ENCODE assay signal across 8 cellular contexts in the genomic region with DNA sequence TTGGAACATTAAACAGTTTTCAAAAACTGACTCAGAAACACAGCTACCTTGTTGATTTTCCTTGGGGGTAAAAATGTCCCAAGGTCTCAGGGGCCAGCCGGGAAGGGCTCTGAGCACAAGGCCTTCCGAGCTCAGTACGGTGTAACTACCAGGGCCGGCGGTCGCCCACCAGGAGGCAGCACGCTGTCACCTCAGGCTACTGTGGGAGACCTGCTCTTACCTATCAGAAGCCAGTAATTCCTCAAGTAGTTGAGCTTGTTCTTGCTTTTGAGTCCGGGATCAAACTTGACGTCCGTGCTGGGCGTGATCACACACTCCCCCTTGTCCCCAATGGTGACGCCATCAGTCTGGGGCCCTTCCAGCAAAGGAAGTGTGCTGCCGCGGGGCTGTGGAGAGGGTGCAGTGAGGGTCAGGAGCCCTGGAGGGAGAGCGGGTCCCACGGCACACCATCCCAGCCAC. TPM values are rescaled to one million over a fixed set of nuclear protein-coding genes. Genes with fewer than 3 reads are reported as not detected.
DNase-seq lines count a peak whose midpoint lies in the region; ATAC-seq, FAIRE-seq and TF ChIP-seq lines count a peak whose summit lies in the region.

No MANE protein-coding gene starts in this region.

- H3K27ac ChIP-seq in SJCRH30 (no peak overlapping the region), iPS DF 6.9 (ENCODE audit: low read length) (no peak overlapping the region)

- H3K9me3 ChIP-seq in SJCRH30 (replicated peaks) = no peaks in the 10 kb centered on the region
- no peaks in the 10 kb centered on the region for H3K9me3 ChIP-seq in iPS DF 6.9 (ENCODE audit: control insufficient read depth, insufficient read depth, low read length)

- H3K4me3 ChIP-seq in SJCRH30 (no peak overlapping the region), iPS DF 6.9 (ENCODE audit: low read length) (no peak overlapping the region)

- H3K4me1 ChIP-seq in SJCRH30 = no peaks in the 10 kb centered on the region
- H3K4me1 ChIP-seq in iPS DF 6.9 (ENCODE audit: control insufficient read depth, insufficient read depth, low read length) = no peaks in the 10 kb centered on the region

- no peak for ATAC-seq in HG02981 (IDR thresholded peaks at IDR 0.05; ENCODE audit: unreplicated experiment)

- TF ChIP-seq POLR2A in GM12892 (IDR thresholded peaks at IDR 0.05; ENCODE audit: low read depth, low read length) = no peak

- H3K36me3 ChIP-seq in SJCRH30 (no peaks in the 10 kb centered on the region), iPS DF 6.9 (ENCODE audit: control insufficient read depth, insufficient read depth, low read length) (no peaks in the 10 kb centered on the region)

- no CpG with 5 or more reads among the region's 16 CpGs for WGBS in iPS DF 6.9 (ENCODE audit: insufficient coverage, insufficient read length)

- DNase-seq in GM12892 (ENCODE audit: insufficient read length) = no peak
- DNase-seq in SJCRH30 = peak; percentile 16 to 17
- peak; percentile 41 for DNase-seq in amniotic epithelial cell (ENCODE audit: low read depth)
- peak; percentile 60 for DNase-seq in iPS DF 6.9 (ENCODE audit: low read depth, low spot score)
- DNase-seq in stimulated activated CD4-positive, alpha-beta T cell treated with anti-CD3 and anti-CD28 coated beads, Interleukin-1b, Interleukin-23, amount 100 ng/mL, for 4 hours (ENCODE audit: low read depth in 2 of 2) = peak; percentile 30 to 53
- no peak for DNase-seq in pons (ENCODE audit: low spot score)
- DNase-seq in NCI-H226 = no peak

- H3K27me3 ChIP-seq in SJCRH30 (no peaks in the 10 kb centered on the region), iPS DF 6.9 (ENCODE audit: control insufficient read depth, insufficient read depth, low read length) (no peaks in the 10 kb centered on the region)

- FAIRE-seq in GM12892 (lab: Jason Lieb, UNC) = peak; percentile 65

RNA-seq across cellular contexts. Expression of a gene that starts 43.4 kb away (rescaled TPM):
- 33.1 TPM for polyA plus RNA-seq in GM12892 (2012; ENCODE audit: missing spikeins)
- 0.33 and 0.43 TPM in 2 replicates for total RNA-seq in SJCRH30 (2014; rRNA removed; shearing (Covaris generic))

Comparison
In these comparisons a context has a peak if more than half of its experiments do, and no peak if none do; other contexts are left out.
1. DNase-seq: peak in SJCRH30 (2 of 2), amniotic epithelial cell (single experiment), iPS DF 6.9 (single experiment) and stimulated activated CD4-positive, alpha-beta T cell treated with anti-CD3 and anti-CD28 coated beads, Interleukin-1b, Interleukin-23, amount 100 ng/mL, for 4 hours (2 of 2); none in GM12892 (single experiment), pons (single experiment) and NCI-H226 (single experiment).